11 cellular contexts compared by ENCODE assay signal in genomic region chr18:26487437-26487836, GRCh38.
DNase-seq lines count a peak whose midpoint lies in the region; ATAC-seq, FAIRE-seq and TF ChIP-seq lines count a peak whose summit lies in the region.
"Had no signal": no experiment of that assay in that cellular context is flagged by ENCODE, and none has a peak within 500 bp of the region (broad histone marks: within the 10 kb centered on the region; RNA-seq: fewer than 3 reads in every experiment).

No MANE protein-coding gene starts in this region.

- peaks cover 78% of the 10 kb centered on the region for H3K4me1 Mint-ChIP-seq in Calu3 (ENCODE audit: low read depth, unreplicated experiment)

- intact Hi-C loops in Calu3 (cut with micrococcal nuclease; ENCODE audit: unreplicated experiment): loop anchor here (1.0 to 10.0 kb wide), 2 partner anchors 24 to 83 kb away; no protein-coding TSS in a partner anchor
- intact Hi-C loops in gastrocnemius medialis (cut with DNase I; ENCODE audit: low total_unique reads): no loop called here

- H3K36me3 ChIP-seq in bronchial epithelial cell (ENCODE audit: control insufficient read depth, insufficient read depth, low read length): peaks cover 4% of the 10 kb centered on the region
- no peaks in the 10 kb centered on the region for H3K36me3 ChIP-seq in gastrocnemius medialis

- no peaks in the 10 kb centered on the region for H3K9me3 ChIP-seq in gastrocnemius medialis
- H3K9me3 ChIP-seq: tibial nerve had no signal

- H3K9me3 Mint-ChIP-seq in Calu3 (ENCODE audit: low read depth, unreplicated experiment): no peaks in the 10 kb centered on the region
- H3K9me3 Mint-ChIP-seq: activated naive CD4-positive, alpha-beta T cell treated with anti-CD3 and anti-CD28 coated beads, Interleukin-2, amount 50 U/mL, for 72 hours; CD4-positive, alpha-beta T cell had no signal

- H3K36me3 Mint-ChIP-seq in Calu3 (ENCODE audit: insufficient read depth, unreplicated experiment): peaks cover 49% of the 10 kb centered on the region
- H3K36me3 Mint-ChIP-seq: activated naive CD4-positive, alpha-beta T cell treated with anti-CD3 and anti-CD28 coated beads, Interleukin-2, amount 50 U/mL, for 72 hours had no signal

- no peak for TF ChIP-seq POLR2A in gastrocnemius medialis (IDR thresholded peaks at IDR 0.05)

- H3K4me3 Mint-ChIP-seq in Calu3 (ENCODE audit: low read depth, unreplicated experiment): peak overlapping the region; percentile 43
- H3K4me3 Mint-ChIP-seq: CD4-positive, alpha-beta T cell had no signal

- H3K4me3 ChIP-seq in bronchial epithelial cell (ENCODE audit: low read depth, low read length): no peak overlapping the region
- H3K4me3 ChIP-seq in gastrocnemius medialis: no peak overlapping the region
- H3K4me3 ChIP-seq: tibial nerve had no signal

- peak; percentile 93 for ATAC-seq in GM19351 (IDR thresholded peaks at IDR 0.05; ENCODE audit: unreplicated experiment)
- peak; percentile 85 for ATAC-seq in HG03139 (IDR thresholded peaks at IDR 0.05; ENCODE audit: unreplicated experiment)
- ATAC-seq in gastrocnemius medialis: no peak

- CTCF ChIA-PET in Calu3 (lab: Charles Lee): interaction anchor here (0.8 to 2.4 kb wide), 8 partner anchors 9 to 133 kb away, joined by 3 to 9 read pairs (median 4); no protein-coding TSS in a partner anchor

- no peaks in the 10 kb centered on the region for H3K27me3 ChIP-seq in bronchial epithelial cell (ENCODE audit: control insufficient read depth, insufficient read depth, low read length)
- H3K27me3 ChIP-seq in gastrocnemius medialis: no peaks in the 10 kb centered on the region
- H3K27me3 ChIP-seq: tibial nerve had no signal

- no peak overlapping the region for H3K27ac ChIP-seq in gastrocnemius medialis
- H3K27ac ChIP-seq: tibial nerve had no signal

- peak; percentile 52 for FAIRE-seq in bronchial epithelial cell (lab: Jason Lieb, UNC)

- BruUV-seq in Calu3 (replicated peaks; lab: Mats Ljungman, UMichigan): no TSS peak

- TF ChIP-seq CTCF in Calu3 (IDR thresholded peaks at IDR 0.05; ENCODE audit: unreplicated experiment) (no peak), bronchial epithelial cell (IDR thresholded peaks at IDR 0.05; ENCODE audit: insufficient read depth, low read length, severe bottlenecking) (no peak), gastrocnemius medialis (IDR thresholded peaks at IDR 0.05 in 4 of 5, conservative IDR thresholded peaks at IDR 0.05 in 1 of 5) (no peak)

- peak overlapping the region; percentile 91 for H3K27ac Mint-ChIP-seq in Calu3 (ENCODE audit: unreplicated experiment)
- H3K27ac Mint-ChIP-seq: activated naive CD4-positive, alpha-beta T cell treated with anti-CD3 and anti-CD28 coated beads, Interleukin-2, amount 50 U/mL, for 72 hours; CD4-positive, alpha-beta T cell had no signal

- H3K27me3 Mint-ChIP-seq in Calu3 (ENCODE audit: unreplicated experiment): no peaks in the 10 kb centered on the region
- H3K27me3 Mint-ChIP-seq: CD4-positive, alpha-beta T cell had no signal

- no peaks in the 10 kb centered on the region for H3K4me1 ChIP-seq in gastrocnemius medialis

- DNase-seq in Calu3 (peak; percentile 86), bronchial epithelial cell (ENCODE audit: low read depth) (peak; percentile 98), ACHN (no peak), RKO (ENCODE audit: low spot score) (no peak), gastrocnemius medialis (no peak)
- DNase-seq in effector CD4-positive, alpha-beta T cell: no peak
- DNase-seq: CD4-positive, alpha-beta T cell had no signal

- in situ Hi-C loops in ACHN (cut with HindIII; ENCODE audit: low pct_ligation_motif_present, low pct_unique_long_range_greater_than_20kb, low sequenced_read_pairs) (no loop called here), gastrocnemius medialis (cut with MboI; ENCODE audit: low sequenced_read_pairs in 4 of 4) (no loop called here)

Comparison
In these comparisons a context has a peak if more than half of its experiments do, and no peak if none do; other contexts are left out.
1. DNase-seq: peak in Calu3 (single experiment) and bronchial epithelial cell (single experiment); none in ACHN (single experiment), effector CD4-positive, alpha-beta T cell (single experiment), RKO (single experiment) and gastrocnemius medialis (0 of 2).
2. ATAC-seq: peak in GM19351 (single experiment) and HG03139 (single experiment); none in gastrocnemius medialis (0 of 2).